In genomic region chr6:50087231-50087954, GRCh38 we compare ENCODE assay signal across 18 cellular contexts. TPM values are rescaled to one million over a fixed set of nuclear protein-coding genes. Genes with fewer than 3 reads are reported as not detected.
DNase-seq lines count a peak whose midpoint lies in the region; ATAC-seq, FAIRE-seq and TF ChIP-seq lines count a peak whose summit lies in the region.
"Had no signal": no experiment of that assay in that cellular context is flagged by ENCODE, and none has a peak within 500 bp of the region (broad histone marks: within the 10 kb centered on the region; RNA-seq: fewer than 3 reads in every experiment).

No MANE protein-coding gene starts in this region.

- intact Hi-C loops in left colon (cut with DNase I, micrococcal nuclease), result no loop called here

- H4K20me1 ChIP-seq in fibroblast of lung (ENCODE audit: control insufficient read depth, extremely low read depth, insufficient read depth, low read length), result no peaks in the 10 kb centered on the region

- H3K27ac ChIP-seq in SJCRH30, result peak overlapping the region; percentile 76
- H3K27ac ChIP-seq in fibroblast of lung (ENCODE audit: insufficient read depth, low read length), result no peak overlapping the region
- H3K27ac ChIP-seq: esophagus squamous epithelium, PC-9, thyroid gland had no signal

- ATAC-seq in left colon, result no peak

- H3K27me3 ChIP-seq in SJCRH30, result no peaks in the 10 kb centered on the region
- no peaks in the 10 kb centered on the region for H3K27me3 ChIP-seq in fibroblast of lung (ENCODE audit: control insufficient read depth, insufficient read depth, low read length)
- H3K27me3 ChIP-seq: esophagus squamous epithelium, thyroid gland had no signal

- H3K4me1 ChIP-seq in SJCRH30 (peaks cover 17% of the 10 kb centered on the region), fibroblast of lung (ENCODE audit: control insufficient read depth, extremely low read depth, insufficient read depth, low read length) (no peaks in the 10 kb centered on the region)
- H3K4me1 ChIP-seq: esophagus squamous epithelium, thyroid gland had no signal

- DNase-seq in GM04503 (ENCODE audit: low read depth) (peak; percentile 89), SJCRH30 (peak; percentile 38 to 47), fibroblast of lung (ENCODE audit: low read depth in 2 of 2) (peak; percentile 57 to 73), renal cortical epithelial cell (ENCODE audit: low read depth) (peak; percentile 7), amniotic stem cell (lab: John Stamatoyannopoulos, UW) (no peak), GM12891 (ENCODE audit: insufficient read length, low spot score) (no peak), left colon (no peak)
- no peak for DNase-seq in activated naive CD4-positive, alpha-beta T cell (lab: John Stamatoyannopoulos, UW)
- DNase-seq: activated CD4-positive, alpha-beta T cell treated with anti-CD3 and anti-CD28 coated beads, Interleukin-2, amount 50 U/mL, for 48 hours; esophagus squamous epithelium; H7; NCI-H1105; NCI-H446; thyroid gland had no signal

- H3K9ac ChIP-seq in fibroblast of lung (ENCODE audit: insufficient read depth, low read length), result no peak overlapping the region

- H3K9me3 ChIP-seq in SJCRH30 (replicated peaks) (no peaks in the 10 kb centered on the region), fibroblast of lung (ENCODE audit: control insufficient read depth, insufficient read depth, low read depth, low read length) (no peaks in the 10 kb centered on the region)
- H3K9me3 ChIP-seq: esophagus squamous epithelium, thyroid gland had no signal

- H3K4me3 ChIP-seq in SJCRH30 (no peak overlapping the region), fibroblast of lung (replicated peaks in 1 of 4; ENCODE audit: control extremely low read depth in 1 of 4, insufficient read depth in 1 of 4, low read depth in 3 of 4, low read length in 4 of 4) (no peak overlapping the region)
- H3K4me3 ChIP-seq: esophagus squamous epithelium, PC-9, thyroid gland had no signal

- H2AFZ ChIP-seq in fibroblast of lung (ENCODE audit: low read length), result no peak overlapping the region
- H2AFZ ChIP-seq: PC-9 had no signal

- no peak for FAIRE-seq in GM12891 (lab: Jason Lieb, UNC)
- FAIRE-seq: GM12892, GM19239 had no signal

- no peak for TF ChIP-seq POLR2A in GM12891 (IDR thresholded peaks at IDR 0.05; ENCODE audit: low read depth, low read length)

- H3K79me2 ChIP-seq in fibroblast of lung (ENCODE audit: control insufficient read depth, insufficient read depth, low read length), result no peaks in the 10 kb centered on the region

- TF ChIP-seq CTCF in fibroblast of lung (conservative IDR thresholded peaks at IDR 0.05 in 1 of 2, IDR thresholded peaks at IDR 0.05 in 1 of 2; ENCODE audit: low read depth in 1 of 2, low read length in 2 of 2), result peak; percentile 12 to 36

- no peak overlapping the region for H3K4me2 ChIP-seq in fibroblast of lung (ENCODE audit: extremely low read depth, insufficient read depth, low read length)
- H3K4me2 ChIP-seq: PC-9 had no signal

- H3K36me3 ChIP-seq in SJCRH30, result no peaks in the 10 kb centered on the region
- H3K36me3 ChIP-seq in fibroblast of lung (ENCODE audit: control insufficient read depth, insufficient read depth, low read length), result no peaks in the 10 kb centered on the region
- H3K36me3 ChIP-seq: esophagus squamous epithelium, thyroid gland had no signal

TF ChIP-seq in GM12891, 5 proteins besides CTCF, POLR2A, EP300 and RAD21:
- no peak for TF ChIP-seq POU2F2 (IDR thresholded peaks at IDR 0.05; ENCODE audit: low read depth, low read length)
- no peak for TF ChIP-seq PAX5 (IDR thresholded peaks at IDR 0.05; ENCODE audit: insufficient read depth, low read length, severe bottlenecking)
- TF ChIP-seq POLR2AphosphoS5 (IDR thresholded peaks at IDR 0.05; ENCODE audit: low read depth, low read length), result no peak

RNA-seq across cellular contexts. Expression of gene DEFB112, which starts 37.7 kb away (rescaled TPM):
- total RNA-seq in SJCRH30 (2014; rRNA removed; shearing (Covaris generic)), result not detected in 2 replicates
- total RNA-seq in fibroblast of lung, result not detected in 2 replicates
- polyA plus RNA-seq in fibroblast of lung, result not detected in 2 replicates
- polyA plus RNA-seq in fibroblast of lung (2012), result not detected in 2 replicates
- not detected in 2 replicates for polyA minus RNA-seq in fibroblast of lung (ENCODE audit: low replicate concordance)
- total RNA-seq in renal cortical epithelial cell, result not detected in 2 replicates
- polyA plus RNA-seq in GM12891 (2012; ENCODE audit: low read depth, missing spikeins), result not detected
- total RNA-seq in left colon, result not detected
- total RNA-seq: esophagus squamous epithelium, H7, neural crest cell, PC-9, thyroid gland had no signal

Comparison
In these comparisons a context has a peak if more than half of its experiments do, and no peak if none do; other contexts are left out.
1. DNase-seq: peak in GM04503 (single experiment), SJCRH30 (2 of 2), fibroblast of lung (2 of 2) and renal cortical epithelial cell (single experiment); none in amniotic stem cell (single experiment), activated naive CD4-positive, alpha-beta T cell (0 of 4), GM12891 (single experiment) and left colon (0 of 2).